ENCODE assay signal across 19 cellular contexts in the genomic region with DNA sequence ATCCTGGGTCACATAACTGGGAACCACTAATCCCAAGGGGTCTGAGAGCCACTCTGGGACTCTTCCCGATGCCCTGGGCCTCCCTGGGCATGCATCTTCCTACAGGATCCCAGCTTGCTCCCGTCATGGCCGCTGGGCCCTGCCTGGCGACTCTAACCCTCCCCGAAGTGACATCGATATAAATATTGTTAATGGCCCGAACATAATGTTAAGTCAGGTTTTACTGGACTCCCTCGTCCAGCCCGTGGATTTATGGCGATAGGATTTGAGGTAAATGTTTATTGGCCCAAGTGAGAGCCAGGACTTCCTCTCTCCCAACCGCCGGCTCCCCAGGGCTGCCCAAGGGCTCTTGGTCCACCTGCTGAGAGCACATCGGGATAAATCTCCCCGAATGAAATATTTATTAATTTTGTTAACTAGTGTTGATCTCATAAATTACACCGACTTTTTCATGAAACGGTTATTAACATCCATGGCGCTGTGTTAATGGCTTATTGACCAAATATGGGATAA.
"Had no signal": no experiment of that assay in that cellular context is flagged by ENCODE, and none has a peak within 500 bp of the region (broad histone marks: within the 10 kb centered on the region; RNA-seq: fewer than 3 reads in every experiment).

No MANE protein-coding gene starts in this region.

- DNase-seq: activated CD4-positive, alpha-beta T cell treated with anti-CD3 and anti-CD28 coated beads for 36 hours; activated CD4-positive, alpha-beta T cell treated with anti-CD3 and anti-CD28 coated beads, Interleukin-2, amount 50 U/mL, for 48 hours; activated gamma-delta T cell treated with Interleukin-2 at 50 U/mL for 16 hours; amniotic stem cell; esophagus squamous epithelium; gastrocnemius medialis; hypothalamus; mesendoderm; stimulated activated CD4-positive, alpha-beta T cell treated with anti-CD3 and anti-CD28 coated beads, Interleukin-12 subunit alpha, Interleukin-12 subunit beta, amount 100 ng/mL, for 4 hours; stimulated activated CD4-positive, alpha-beta T cell treated with anti-CD3 and anti-CD28 coated beads, Interleukin-4, amount 100 ng/mL, for 4 hours; substantia nigra; T-helper 9 cell; thyroid gland had no signal

- H3K27me3 Mint-ChIP-seq: activated CD4-positive, alpha-beta T cell treated with anti-CD3 and anti-CD28 coated beads for 36 hours; activated naive CD8-positive, alpha-beta T cell; stimulated activated naive CD8-positive, alpha-beta T cell treated with anti-CD3 and anti-CD28 coated beads, Interleukin-15, Interleukin-2, amounts not matched to agents 100 ng/mL and 50 ng/mL, for 24 hours had no signal

- H3K9me3 ChIP-seq: esophagus squamous epithelium, gastrocnemius medialis, mucosa of descending colon, prostate gland, thyroid gland had no signal

- FAIRE-seq: bronchial epithelial cell had no signal

- H3K27me3 ChIP-seq: gastrocnemius medialis, thyroid gland had no signal

- H3K9me3 Mint-ChIP-seq: stimulated activated naive CD8-positive, alpha-beta T cell treated with anti-CD3 and anti-CD28 coated beads, Interleukin-15, Interleukin-2, amounts not matched to agents 100 ng/mL and 50 ng/mL, for 24 hours had no signal

- H3K4me3 Mint-ChIP-seq: activated CD4-positive, alpha-beta T cell treated with anti-CD3 and anti-CD28 coated beads for 36 hours; activated naive CD8-positive, alpha-beta T cell; stimulated activated naive CD8-positive, alpha-beta T cell treated with anti-CD3 and anti-CD28 coated beads, Interleukin-15, Interleukin-2, amounts not matched to agents 100 ng/mL and 50 ng/mL, for 24 hours had no signal

- H3K36me3 Mint-ChIP-seq: activated naive CD8-positive, alpha-beta T cell had no signal

- H3K4me1 ChIP-seq: gastrocnemius medialis, prostate gland had no signal

- H3K27ac Mint-ChIP-seq: activated CD4-positive, alpha-beta T cell treated with anti-CD3 and anti-CD28 coated beads for 36 hours; activated naive CD8-positive, alpha-beta T cell; stimulated activated naive CD8-positive, alpha-beta T cell treated with anti-CD3 and anti-CD28 coated beads, Interleukin-15, Interleukin-2, amounts not matched to agents 100 ng/mL and 50 ng/mL, for 24 hours had no signal

- H3K36me3 ChIP-seq: esophagus squamous epithelium, gastrocnemius medialis, prostate gland, thyroid gland had no signal

- ATAC-seq: activated CD4-positive, alpha-beta T cell treated with anti-CD3 and anti-CD28 coated beads for 36 hours; gastrocnemius medialis; mucosa of descending colon had no signal

- H3K4me3 ChIP-seq: coronary artery, esophagus squamous epithelium, gastrocnemius medialis, mucosa of descending colon, prostate gland, thyroid gland had no signal

- H3K4me1 Mint-ChIP-seq: activated CD4-positive, alpha-beta T cell treated with anti-CD3 and anti-CD28 coated beads for 36 hours had no signal

- H3K27ac ChIP-seq: coronary artery, esophagus squamous epithelium, gastrocnemius medialis, prostate gland, thyroid gland had no signal
